In genomic region chr3:134655706-134656105, GRCh38 we compare ENCODE assay signal across 19 cellular contexts. TPM values are rescaled to one million over a fixed set of nuclear protein-coding genes. Genes with fewer than 3 reads are reported as not detected.
DNase-seq lines count a peak whose midpoint lies in the region; ATAC-seq and TF ChIP-seq lines count a peak whose summit lies in the region.
"Had no signal": no experiment of that assay in that cellular context is flagged by ENCODE, and none has a peak within 500 bp of the region (broad histone marks: within the 10 kb centered on the region; RNA-seq: fewer than 3 reads in every experiment).

No MANE protein-coding gene starts in this region.

- no peak overlapping the region for H2BK5ac ChIP-seq in neuronal stem cell (ENCODE audit: low read length)

- H3K4me2 ChIP-seq in neuronal stem cell (ENCODE audit: insufficient read depth, low read length, poor library complexity, severe bottlenecking), result no peak overlapping the region

- H2BK12ac ChIP-seq in neuronal stem cell (ENCODE audit: low read length), result no peak overlapping the region

- H4K91ac ChIP-seq in neuronal stem cell (ENCODE audit: low read depth, low read length, poor library complexity), result no peak overlapping the region

- H3K4ac ChIP-seq in neuronal stem cell (ENCODE audit: low read length), result no peak overlapping the region

- H3K4me1 ChIP-seq in right atrium auricular region (peaks cover 0 to 18% of the 10 kb centered on the region in 2 donors), heart right ventricle (peaks cover 0 to 30% (median 16%) of the 10 kb centered on the region in 9 donors), neuronal stem cell (ENCODE audit: control insufficient read depth in 2 of 2, insufficient read depth in 1 of 2, low read depth in 1 of 2, low read length in 2 of 2) (peaks cover 3 to 7% of the 10 kb centered on the region in 2 donors)
- H3K4me1 ChIP-seq: BE2C, Caco-2 had no signal

- H2AK5ac ChIP-seq in neuronal stem cell (ENCODE audit: low read depth, low read length), result no peak overlapping the region

- WGBS in heart right ventricle, 2 donors, result 87 to 89% methylated on average over 4 of the region's 4 CpGs
- no CpG with 5 or more reads among the region's 4 CpGs for WGBS in neuronal stem cell (ENCODE audit: extremely low coverage in 2 of 2, insufficient read length in 2 of 2, insufficient replicate concordance in 1 of 2), 2 donors

- no peak overlapping the region for H4K8ac ChIP-seq in neuronal stem cell (ENCODE audit: low read depth, low read length)

- H3K36me3 ChIP-seq in right atrium auricular region, result no peaks in the 10 kb centered on the region
- no peaks in the 10 kb centered on the region for H3K36me3 ChIP-seq in heart right ventricle
- no peaks in the 10 kb centered on the region for H3K36me3 ChIP-seq in neuronal stem cell (replicated peaks in 1 of 2; ENCODE audit: control insufficient read depth in 2 of 2, insufficient read depth in 2 of 2, low read length in 2 of 2)
- H3K36me3 ChIP-seq: BE2C, HAP-1 had no signal

- no peak overlapping the region for H3K18ac ChIP-seq in neuronal stem cell (ENCODE audit: low read length)

- H3K4me3 ChIP-seq in right atrium auricular region (no peak overlapping the region), heart right ventricle (no peak overlapping the region), coronary artery (no peak overlapping the region), neuronal stem cell (ENCODE audit: low read length in 2 of 2) (no peak overlapping the region)
- H3K4me3 ChIP-seq: HAP-1 had no signal

- no peaks in the 10 kb centered on the region for H3K79me1 ChIP-seq in neuronal stem cell (ENCODE audit: low read depth, low read length)

- H3K9ac ChIP-seq in neuronal stem cell (ENCODE audit: low read depth, low read length, poor library complexity), result no peak overlapping the region

- no peaks in the 10 kb centered on the region for H3K27me3 ChIP-seq in right atrium auricular region
- peaks cover 0 to 13% (median 4%) of the 10 kb centered on the region in 7 donors for H3K27me3 ChIP-seq in heart right ventricle
- H3K27me3 ChIP-seq in neuronal stem cell (ENCODE audit: control insufficient read depth in 3 of 3, insufficient read depth in 3 of 3, low read depth in 1 of 3, low read length in 3 of 3), result peaks cover 0 to 25% (median 18%) of the 10 kb centered on the region in 3 experiments

- H2AFZ ChIP-seq in neuronal stem cell (ENCODE audit: low read length), result no peak overlapping the region

- no peaks in the 10 kb centered on the region for H3K9me3 ChIP-seq in right atrium auricular region
- H3K9me3 ChIP-seq in heart right ventricle, result no peaks in the 10 kb centered on the region
- H3K9me3 ChIP-seq in neuronal stem cell (replicated peaks in 1 of 2; ENCODE audit: control insufficient read depth in 2 of 2, insufficient read depth in 1 of 2, low read depth in 1 of 2, low read length in 2 of 2), result no peaks in the 10 kb centered on the region
- H3K9me3 ChIP-seq: BE2C, Caco-2, HAP-1 had no signal

- H3K23ac ChIP-seq in neuronal stem cell (ENCODE audit: low read depth, low read length, poor library complexity), result peak overlapping the region; percentile 20

- no peak overlapping the region for H3K14ac ChIP-seq in neuronal stem cell (ENCODE audit: low read length)

- ATAC-seq in heart right ventricle (no peak), HG03354 (IDR thresholded peaks at IDR 0.05; ENCODE audit: poor library complexity, severe bottlenecking, unreplicated experiment) (no peak)

- TF ChIP-seq CTCF in right atrium auricular region (IDR thresholded peaks at IDR 0.05) (no peak), heart right ventricle (IDR thresholded peaks at IDR 0.05) (no peak), coronary artery (IDR thresholded peaks at IDR 0.05) (no peak)

- H2BK120ac ChIP-seq in neuronal stem cell (ENCODE audit: low read depth, low read length), result no peak overlapping the region

- H3K27ac ChIP-seq in right atrium auricular region (no peak overlapping the region), heart right ventricle (no peak overlapping the region), coronary artery (no peak overlapping the region), neuronal stem cell (replicated peaks; ENCODE audit: low read length) (no peak overlapping the region)

- DNase-seq in right atrium auricular region (ENCODE audit: low spot score) (peak; percentile 28), heart right ventricle (no peak), coronary artery (ENCODE audit: low spot score) (peak; percentile 31), neuronal stem cell (ENCODE audit: low spot score) (no peak), DMS53 (lab: John Stamatoyannopoulos, UW) (no peak), COLO829 (ENCODE audit: low spot score) (no peak)
- DNase-seq: BE2C; C1 segment of cervical spinal cord; Caco-2; CD4-positive, CD25-positive, alpha-beta regulatory T cell; CD8-positive, alpha-beta memory T cell; DMS153; DMS79 treated with DMSO at 0.1 percent for 48 hours; GF-D8 had no signal

- intact Hi-C loops in heart right ventricle (cut with DNase I), result loop anchor here in 1 of 10 donors (10.0 kb wide), 1 partner anchor 99 kb away; no protein-coding TSS in a partner anchor

- H2BK15ac ChIP-seq in neuronal stem cell (ENCODE audit: low read length), result no peak overlapping the region

RNA-seq across cellular contexts. Expression of gene KY, which starts 4.9 kb away (rescaled TPM):
- total RNA-seq in right atrium auricular region, result under 1 TPM; 0.33 to 0.59 TPM
- total RNA-seq in heart right ventricle, result 10 to 100 TPM in 5 of 10 donors, 1 to 10 TPM in 5; 3.8 to 24.3 (median 10.5) TPM
- 1 to 10 TPM in 1 of 2 donors, under 1 TPM in 1; 0.46 to 3.4 TPM for polyA plus RNA-seq in heart right ventricle
- 0.04 TPM for polyA plus RNA-seq in neuronal stem cell (2013, experiment 1 of 2)
- polyA plus RNA-seq in neuronal stem cell (2013, experiment 2 of 2), result 0.03 TPM
- total RNA-seq: A172; Caco-2; CD4-positive, CD25-positive, alpha-beta regulatory T cell; CD8-positive, alpha-beta memory T cell; H1; HT-29 had no signal
- polyA plus RNA-seq: CD4-positive, CD25-positive, alpha-beta regulatory T cell; H1 had no signal

Comparison
In these comparisons a context has a peak if more than half of its experiments do, and no peak if none do; other contexts are left out.
1. DNase-seq: peak in right atrium auricular region (single experiment) and coronary artery (single experiment); none in heart right ventricle (0 of 2), neuronal stem cell (single experiment), DMS53 (single experiment) and COLO829 (single experiment).